In genomic region chr9:121649476-121650219, GRCh38 we compare ENCODE assay signal across 13 cellular contexts. TPM values are rescaled to one million over a fixed set of nuclear protein-coding genes. Genes with fewer than 3 reads are reported as not detected.
DNase-seq lines count a peak whose midpoint lies in the region; ATAC-seq and TF ChIP-seq lines count a peak whose summit lies in the region.
"Had no signal": no experiment of that assay in that cellular context is flagged by ENCODE, and none has a peak within 500 bp of the region (broad histone marks: within the 10 kb centered on the region; RNA-seq: fewer than 3 reads in every experiment).

No MANE protein-coding gene starts in this region.

- H3K27me3 ChIP-seq in heart left ventricle = peaks cover 0 to 25% (median 0%) of the 10 kb centered on the region in 9 donors
- no peaks in the 10 kb centered on the region for H3K27me3 ChIP-seq in muscle layer of colon (ENCODE audit: control insufficient read depth in 1 of 2, insufficient read depth in 2 of 2, low read length in 2 of 2)
- H3K27me3 ChIP-seq in uterus = no peaks in the 10 kb centered on the region
- no peaks in the 10 kb centered on the region for H3K27me3 ChIP-seq in ovary
- H3K27me3 ChIP-seq: MG63 had no signal

- peak in 1 of 5 donors; percentile 25 for DNase-seq in heart left ventricle
- DNase-seq in left ventricle myocardium superior = no peak
- no peak for DNase-seq in uterus
- no peak for DNase-seq in ovary
- no peak for DNase-seq in foreskin fibroblast
- DNase-seq in inferior parietal cortex (ENCODE audit: extremely low spot score) = no peak
- DNase-seq: activated CD4-positive, alpha-beta memory T cell treated with anti-CD3 and anti-CD28 coated beads, Interleukin-2, amount 10 ng/mL, durations not matched to agents 7 days and 5 days; NCI-H2081 treated with DMSO at 0.1 percent for 48 hours had no signal

- peak overlapping the region; percentile 76 to 89 (median 85) for H3K27ac Mint-ChIP-seq in brain
- H3K27ac Mint-ChIP-seq: activated CD4-positive, alpha-beta memory T cell treated with anti-CD3 and anti-CD28 coated beads, Interleukin-2, amount 10 ng/mL, durations not matched to agents 7 days and 5 days; T-helper 1 cell treated with Interleukin-12 subunit alpha and Interleukin-12 subunit beta and Interleukin-4 antibody, amounts not matched to agents 30 μg/mL and 1 μg/mL, for 36 hours had no signal

- no peaks in the 10 kb centered on the region for H3K36me3 ChIP-seq in heart left ventricle
- no peaks in the 10 kb centered on the region for H3K36me3 ChIP-seq in muscle layer of colon (ENCODE audit: insufficient read depth, low read length)
- no peaks in the 10 kb centered on the region for H3K36me3 ChIP-seq in uterus
- no peaks in the 10 kb centered on the region for H3K36me3 ChIP-seq in ovary
- H3K36me3 ChIP-seq: MG63 had no signal

- no peak overlapping the region for H3K9ac ChIP-seq in muscle layer of colon (ENCODE audit: low read length)

- intact Hi-C loops in heart left ventricle (cut with DNase I) = no loop called here
- intact Hi-C loops in left ventricle myocardium superior (cut with micrococcal nuclease) = no loop called here
- intact Hi-C loops in uterus (cut with DNase I; ENCODE audit: low total_unique reads) = no loop called here
- intact Hi-C loops in ovary (cut with DNase I) = no loop called here

- no peak for TF ChIP-seq EP300 in ovary (IDR thresholded peaks at IDR 0.05)

- H3K36me3 Mint-ChIP-seq in brain = no peaks in the 10 kb centered on the region

- WGBS in heart left ventricle, 4 donors = 40 to 55% (median 52%) methylated on average over 3 to 9 of the region's 9 CpGs
- 53 to 64% (median 63%) methylated on average over 9 of the region's 9 CpGs for WGBS in ovary, 3 donors

- peaks cover 11% of the 10 kb centered on the region for H3K27me3 Mint-ChIP-seq in brain

- TF ChIP-seq POLR2A in heart left ventricle (IDR thresholded peaks at IDR 0.05) (no peak), uterus (IDR thresholded peaks at IDR 0.05) (no peak), ovary (IDR thresholded peaks at IDR 0.05) (no peak)

- ATAC-seq in heart left ventricle = no peak
- no peak for ATAC-seq in left ventricle myocardium superior

- peak overlapping the region; percentile 80 to 89 (median 85) for H3K4me3 Mint-ChIP-seq in brain
- H3K4me3 Mint-ChIP-seq: activated CD4-positive, alpha-beta memory T cell treated with anti-CD3 and anti-CD28 coated beads, Interleukin-2, amount 10 ng/mL, durations not matched to agents 7 days and 5 days; T-helper 1 cell treated with Interleukin-12 subunit alpha and Interleukin-12 subunit beta and Interleukin-4 antibody, amounts not matched to agents 30 μg/mL and 1 μg/mL, for 36 hours had no signal

- H3K4me1 ChIP-seq in heart left ventricle (peaks cover 7 to 81% (median 64%) of the 10 kb centered on the region in 12 donors), muscle layer of colon (ENCODE audit: insufficient read depth, low read length) (peaks cover 46% of the 10 kb centered on the region), uterus (peaks cover 0 to 5% of the 10 kb centered on the region in 2 donors), ovary (ENCODE audit: insufficient read depth) (peaks cover 20% of the 10 kb centered on the region)

- TF ChIP-seq CTCF in heart left ventricle (IDR thresholded peaks at IDR 0.05) = no peak
- no peak for TF ChIP-seq CTCF in brain (conservative IDR thresholded peaks at IDR 0.05)
- TF ChIP-seq CTCF in uterus (IDR thresholded peaks at IDR 0.05) = no peak
- no peak for TF ChIP-seq CTCF in ovary (IDR thresholded peaks at IDR 0.05)
- TF ChIP-seq CTCF in foreskin fibroblast (IDR thresholded peaks at IDR 0.05; ENCODE audit: low read depth, low read length) = no peak

- H3K9me3 Mint-ChIP-seq in brain = no peaks in the 10 kb centered on the region
- H3K9me3 Mint-ChIP-seq: activated CD4-positive, alpha-beta memory T cell treated with anti-CD3 and anti-CD28 coated beads, Interleukin-2, amount 10 ng/mL, durations not matched to agents 7 days and 5 days; T-helper 1 cell treated with Interleukin-12 subunit alpha and Interleukin-12 subunit beta and Interleukin-4 antibody, amounts not matched to agents 30 μg/mL and 1 μg/mL, for 36 hours had no signal

- H3K4me1 Mint-ChIP-seq in brain = peaks cover 65% of the 10 kb centered on the region

- peak overlapping the region in 11 of 12 donors; percentile 23 to 96 (median 82) for H3K27ac ChIP-seq in heart left ventricle
- peak overlapping the region; percentile 58 for H3K27ac ChIP-seq in muscle layer of colon (ENCODE audit: low read depth, low read length)
- H3K27ac ChIP-seq in uterus = peak overlapping the region; percentile 78 to 86
- peak overlapping the region in 1 of 2 donors; percentile 30 for H3K27ac ChIP-seq in ovary
- H3K27ac ChIP-seq: HL-60 had no signal

- H3K9me3 ChIP-seq in heart left ventricle (no peaks in the 10 kb centered on the region), muscle layer of colon (ENCODE audit: low read length) (no peaks in the 10 kb centered on the region), uterus (no peaks in the 10 kb centered on the region), ovary (no peaks in the 10 kb centered on the region)
- H3K9me3 ChIP-seq: MG63 had no signal

- no peak overlapping the region for H3K4me3 ChIP-seq in heart left ventricle
- H3K4me3 ChIP-seq in muscle layer of colon (ENCODE audit: low read depth in 1 of 2, low read length in 2 of 2) = no peak overlapping the region
- no peak overlapping the region for H3K4me3 ChIP-seq in uterus
- H3K4me3 ChIP-seq in ovary = no peak overlapping the region
- no peak overlapping the region for H3K4me3 ChIP-seq in foreskin fibroblast (ENCODE audit: low read depth in 1 of 2, low read length in 2 of 2)
- H3K4me3 ChIP-seq: MG63 had no signal

RNA-seq across cellular contexts. Expression of gene DAB2IP, which starts 1.8 kb away (rescaled TPM):
- total RNA-seq in heart left ventricle (100 to 1,000 TPM in 1 of 9 donors, 10 to 100 TPM in 8; 45.0 to 103 (median 54.2) TPM), left ventricle myocardium superior (54.8 TPM), uterus (100 to 1,000 TPM in 1 of 4 donors, 10 to 100 TPM in 3; 22.0 to 139 (median 31.6) TPM), ovary (10 to 100 TPM; 24.3 to 95.0 (median 78.7) TPM)
- polyA plus RNA-seq in heart left ventricle (10 to 100 TPM; 30.9 to 40.4 TPM), brain (ENCODE audit: insufficient read depth, low read depth, low replicate concordance) (33.1 TPM), ovary (10 to 100 TPM in 1 of 2 donors, 1 to 10 TPM in 1; 9.3 to 29.3 TPM)
- total RNA-seq: activated CD4-positive, alpha-beta memory T cell treated with anti-CD3 and anti-CD28 coated beads, Interleukin-2, amount 10 ng/mL, durations not matched to agents 7 days and 5 days had no signal
